In the genomic region with DNA sequence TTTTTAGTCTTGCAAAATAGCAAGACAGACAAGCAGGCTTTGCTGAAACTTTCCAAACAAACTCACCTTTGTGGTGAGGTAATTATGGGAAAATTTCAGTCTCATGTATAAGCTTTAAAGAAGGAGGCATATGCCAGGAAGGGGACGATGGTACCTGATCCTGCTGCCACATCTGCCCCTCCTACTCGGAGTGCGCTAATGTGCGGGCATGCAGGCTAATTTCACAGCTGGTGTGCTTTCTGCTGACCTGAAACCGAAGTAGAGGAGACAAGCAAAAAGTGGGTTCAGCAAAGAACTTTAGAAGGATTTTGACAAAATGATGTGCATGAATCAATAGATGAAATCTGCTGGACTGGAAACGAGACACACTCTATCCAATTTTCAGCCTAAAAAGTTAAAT, we compare ENCODE assay signal across 24 cellular contexts.
"Had no signal": no experiment of that assay in that cellular context is flagged by ENCODE, and none has a peak within 500 bp of the region (broad histone marks: within the 10 kb centered on the region; RNA-seq: fewer than 3 reads in every experiment).

No MANE protein-coding gene starts in this region.

- ATAC-seq: gastrocnemius medialis; left colon; lower lobe of right lung; sciatic nerve; stimulated activated naive CD8-positive, alpha-beta T cell treated with anti-CD3 and anti-CD28 coated beads, Interleukin-15, amount 100 ng/mL, for 72 hours had no signal

- H3K36me3 ChIP-seq: gastrocnemius medialis, left ventricle myocardium inferior, lower lobe of right lung, neural progenitor cell, prostate gland, right atrium auricular region, thyroid gland had no signal

- H3K4me1 ChIP-seq: gastrocnemius medialis, left ventricle myocardium inferior, lower lobe of right lung, neural progenitor cell, prostate gland, right atrium auricular region, thyroid gland had no signal

- H3K4me2 ChIP-seq: neural progenitor cell, smooth muscle cell had no signal

- H3K9me3 ChIP-seq: gastrocnemius medialis, left ventricle myocardium inferior, lower lobe of right lung, prostate gland, right atrium auricular region, thyroid gland had no signal

- H3K27me3 ChIP-seq: right atrium auricular region, thyroid gland had no signal

- DNase-seq: dorsolateral prefrontal cortex; effector CD4-positive, alpha-beta T cell; foreskin fibroblast; gastrocnemius medialis; hippocampal formation; immature natural killer cell; kidney glomerular epithelial cell; left colon; left ventricle myocardium inferior; lower lobe of right lung; stimulated activated CD4-positive, alpha-beta T cell treated with anti-CD3 and anti-CD28 coated beads, Interleukin-12 subunit alpha, Interleukin-12 subunit beta, amount 100 ng/mL, for 4 hours; stimulated activated CD4-positive, alpha-beta T cell treated with anti-CD3 and anti-CD28 coated beads, Interleukin-1b, Interleukin-23, amount 100 ng/mL, for 48 hours; stimulated activated CD4-positive, alpha-beta T cell treated with anti-CD3 and anti-CD28 coated beads, Interleukin-4, amount 100 ng/mL, for 1 hour; stimulated activated CD8-positive, alpha-beta memory T cell treated with anti-CD3 and anti-CD28 coated beads, Interleukin-4, amount 100 ng/mL, for 48 hours; stimulated activated naive CD4-positive, alpha-beta T cell; stimulated activated naive CD8-positive, alpha-beta T cell treated with anti-CD3 and anti-CD28 coated beads, Interleukin-15, amount 100 ng/mL, for 72 hours; thyroid gland; trophoblast cell had no signal

- H3K9ac ChIP-seq: neural progenitor cell had no signal

- FAIRE-seq: colon had no signal

- H3K4me3 ChIP-seq: dorsolateral prefrontal cortex, gastrocnemius medialis, left ventricle myocardium inferior, lower lobe of right lung, neural progenitor cell, prostate gland, right atrium auricular region, smooth muscle cell, thyroid gland had no signal

- H2AFZ ChIP-seq: neural progenitor cell had no signal

- H3K27ac ChIP-seq: dorsolateral prefrontal cortex, gastrocnemius medialis, left ventricle myocardium inferior, lower lobe of right lung, neural progenitor cell, prostate gland, right atrium auricular region, thyroid gland had no signal
